ENCODE assay signal across 1 cellular context in genomic region chr7:107056058-107056457, GRCh38. TPM values are rescaled to one million over a fixed set of nuclear protein-coding genes. Genes with fewer than 3 reads are reported as not detected.
"Had no signal": no experiment of that assay in that cellular context is flagged by ENCODE, and none has a peak within 500 bp of the region (broad histone marks: within the 10 kb centered on the region; RNA-seq: fewer than 3 reads in every experiment).

No MANE protein-coding gene starts in this region.

RNA-seq across cellular contexts. Expression of gene PRKAR2B, which starts 11.6 kb away (rescaled TPM):
- total RNA-seq: MCF 10A had no signal
